2 cellular contexts compared by ENCODE assay signal in the genomic region with DNA sequence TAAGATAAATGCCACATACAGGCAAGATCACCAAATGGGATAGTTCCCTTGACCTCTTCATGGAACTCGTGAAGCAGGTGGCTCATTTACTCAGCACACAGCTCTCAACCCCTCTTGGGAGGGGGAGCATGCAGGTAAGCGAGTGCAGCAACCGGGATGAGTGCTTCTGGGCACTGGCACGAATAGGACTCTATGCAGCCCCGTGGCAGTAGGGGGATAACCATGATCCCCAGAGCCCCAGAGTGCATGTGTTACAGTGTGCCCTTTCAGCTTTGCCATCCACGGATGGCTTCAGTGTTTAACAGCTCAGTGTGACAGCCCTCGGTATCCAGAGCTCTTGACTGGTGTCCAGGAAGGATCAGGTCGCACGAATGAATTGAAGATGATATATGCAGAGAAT.
TF ChIP-seq lines count a peak whose summit lies in the region.

No MANE protein-coding gene starts in this region.

TF ChIP-seq in GM23338, 12 proteins besides CTCF, POLR2A, EP300 and RAD21:
- TF ChIP-seq EZH2 (IDR thresholded peaks at IDR 0.05; ENCODE audit: low read depth, unreplicated experiment) (no peak), ZNF331 (CRISPR knock-in tag; IDR thresholded peaks at IDR 0.05; ENCODE audit: low read depth) (no peak), ZNF114 (CRISPR knock-in tag; IDR thresholded peaks at IDR 0.05) (no peak), STAT1 (IDR thresholded peaks at IDR 0.05; ENCODE audit: unreplicated experiment) (no peak), POLR2AphosphoS5 (IDR thresholded peaks at IDR 0.05; ENCODE audit: low read depth) (no peak)
- TF ChIP-seq, protein P1, sequence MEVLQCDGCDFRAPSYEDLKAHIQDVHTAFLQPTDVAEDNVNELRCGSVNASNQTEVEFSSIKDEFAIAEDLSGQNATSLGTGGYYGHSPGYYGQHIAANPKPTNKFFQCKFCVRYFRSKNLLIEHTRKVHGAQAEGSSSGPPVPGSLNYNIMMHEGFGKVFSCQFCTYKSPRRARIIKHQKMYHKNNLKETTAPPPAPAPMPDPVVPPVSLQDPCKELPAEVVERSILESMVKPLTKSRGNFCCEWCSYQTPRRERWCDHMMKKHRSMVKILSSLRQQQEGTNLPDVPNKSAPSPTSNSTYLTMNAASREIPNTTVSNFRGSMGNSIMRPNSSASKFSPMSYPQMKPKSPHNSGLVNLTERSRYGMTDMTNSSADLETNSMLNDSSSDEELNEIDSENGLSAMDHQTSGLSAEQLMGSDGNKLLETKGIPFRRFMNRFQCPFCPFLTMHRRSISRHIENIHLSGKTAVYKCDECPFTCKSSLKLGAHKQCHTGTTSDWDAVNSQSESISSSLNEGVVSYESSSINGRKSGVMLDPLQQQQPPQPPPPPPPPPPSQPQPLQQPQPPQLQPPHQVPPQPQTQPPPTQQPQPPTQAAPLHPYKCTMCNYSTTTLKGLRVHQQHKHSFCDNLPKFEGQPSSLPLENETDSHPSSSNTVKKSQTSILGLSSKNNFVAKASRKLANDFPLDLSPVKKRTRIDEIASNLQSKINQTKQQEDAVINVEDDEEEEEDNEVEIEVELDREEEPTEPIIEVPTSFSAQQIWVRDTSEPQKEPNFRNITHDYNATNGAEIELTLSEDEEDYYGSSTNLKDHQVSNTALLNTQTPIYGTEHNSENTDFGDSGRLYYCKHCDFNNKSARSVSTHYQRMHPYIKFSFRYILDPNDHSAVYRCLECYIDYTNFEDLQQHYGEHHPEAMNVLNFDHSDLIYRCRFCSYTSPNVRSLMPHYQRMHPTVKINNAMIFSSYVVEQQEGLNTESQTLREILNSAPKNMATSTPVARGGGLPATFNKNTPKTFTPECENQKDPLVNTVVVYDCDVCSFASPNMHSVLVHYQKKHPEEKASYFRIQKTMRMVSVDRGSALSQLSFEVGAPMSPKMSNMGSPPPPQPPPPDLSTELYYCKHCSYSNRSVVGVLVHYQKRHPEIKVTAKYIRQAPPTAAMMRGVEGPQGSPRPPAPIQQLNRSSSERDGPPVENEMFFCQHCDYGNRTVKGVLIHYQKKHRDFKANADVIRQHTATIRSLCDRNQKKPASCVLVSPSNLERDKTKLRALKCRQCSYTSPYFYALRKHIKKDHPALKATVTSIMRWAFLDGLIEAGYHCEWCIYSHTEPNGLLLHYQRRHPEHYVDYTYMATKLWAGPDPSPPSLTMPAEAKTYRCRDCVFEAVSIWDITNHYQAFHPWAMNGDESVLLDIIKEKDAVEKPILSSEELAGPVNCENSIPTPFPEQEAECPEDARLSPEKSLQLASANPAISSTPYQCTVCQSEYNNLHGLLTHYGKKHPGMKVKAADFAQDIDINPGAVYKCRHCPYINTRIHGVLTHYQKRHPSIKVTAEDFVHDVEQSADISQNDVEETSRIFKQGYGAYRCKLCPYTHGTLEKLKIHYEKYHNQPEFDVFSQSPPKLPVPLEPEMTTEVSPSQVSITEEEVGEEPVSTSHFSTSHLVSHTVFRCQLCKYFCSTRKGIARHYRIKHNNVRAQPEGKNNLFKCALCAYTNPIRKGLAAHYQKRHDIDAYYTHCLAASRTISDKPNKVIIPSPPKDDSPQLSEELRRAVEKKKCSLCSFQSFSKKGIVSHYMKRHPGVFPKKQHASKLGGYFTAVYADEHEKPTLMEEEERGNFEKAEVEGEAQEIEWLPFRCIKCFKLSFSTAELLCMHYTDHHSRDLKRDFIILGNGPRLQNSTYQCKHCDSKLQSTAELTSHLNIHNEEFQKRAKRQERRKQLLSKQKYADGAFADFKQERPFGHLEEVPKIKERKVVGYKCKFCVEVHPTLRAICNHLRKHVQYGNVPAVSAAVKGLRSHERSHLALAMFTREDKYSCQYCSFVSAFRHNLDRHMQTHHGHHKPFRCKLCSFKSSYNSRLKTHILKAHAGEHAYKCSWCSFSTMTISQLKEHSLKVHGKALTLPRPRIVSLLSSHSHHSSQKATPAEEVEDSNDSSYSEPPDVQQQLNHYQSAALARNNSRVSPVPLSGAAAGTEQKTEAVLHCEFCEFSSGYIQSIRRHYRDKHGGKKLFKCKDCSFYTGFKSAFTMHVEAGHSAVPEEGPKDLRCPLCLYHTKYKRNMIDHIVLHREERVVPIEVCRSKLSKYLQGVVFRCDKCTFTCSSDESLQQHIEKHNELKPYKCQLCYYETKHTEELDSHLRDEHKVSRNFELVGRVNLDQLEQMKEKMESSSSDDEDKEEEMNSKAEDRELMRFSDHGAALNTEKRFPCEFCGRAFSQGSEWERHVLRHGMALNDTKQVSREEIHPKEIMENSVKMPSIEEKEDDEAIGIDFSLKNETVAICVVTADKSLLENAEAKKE (CRISPR knock-in tag; IDR thresholded peaks at IDR 0.05): no peak
- TF ChIP-seq, protein P2, sequence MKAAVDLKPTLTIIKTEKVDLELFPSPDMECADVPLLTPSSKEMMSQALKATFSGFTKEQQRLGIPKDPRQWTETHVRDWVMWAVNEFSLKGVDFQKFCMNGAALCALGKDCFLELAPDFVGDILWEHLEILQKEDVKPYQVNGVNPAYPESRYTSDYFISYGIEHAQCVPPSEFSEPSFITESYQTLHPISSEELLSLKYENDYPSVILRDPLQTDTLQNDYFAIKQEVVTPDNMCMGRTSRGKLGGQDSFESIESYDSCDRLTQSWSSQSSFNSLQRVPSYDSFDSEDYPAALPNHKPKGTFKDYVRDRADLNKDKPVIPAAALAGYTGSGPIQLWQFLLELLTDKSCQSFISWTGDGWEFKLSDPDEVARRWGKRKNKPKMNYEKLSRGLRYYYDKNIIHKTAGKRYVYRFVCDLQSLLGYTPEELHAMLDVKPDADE (IDR thresholded peaks at IDR 0.05): no peak
- TF ChIP-seq, protein P3, sequence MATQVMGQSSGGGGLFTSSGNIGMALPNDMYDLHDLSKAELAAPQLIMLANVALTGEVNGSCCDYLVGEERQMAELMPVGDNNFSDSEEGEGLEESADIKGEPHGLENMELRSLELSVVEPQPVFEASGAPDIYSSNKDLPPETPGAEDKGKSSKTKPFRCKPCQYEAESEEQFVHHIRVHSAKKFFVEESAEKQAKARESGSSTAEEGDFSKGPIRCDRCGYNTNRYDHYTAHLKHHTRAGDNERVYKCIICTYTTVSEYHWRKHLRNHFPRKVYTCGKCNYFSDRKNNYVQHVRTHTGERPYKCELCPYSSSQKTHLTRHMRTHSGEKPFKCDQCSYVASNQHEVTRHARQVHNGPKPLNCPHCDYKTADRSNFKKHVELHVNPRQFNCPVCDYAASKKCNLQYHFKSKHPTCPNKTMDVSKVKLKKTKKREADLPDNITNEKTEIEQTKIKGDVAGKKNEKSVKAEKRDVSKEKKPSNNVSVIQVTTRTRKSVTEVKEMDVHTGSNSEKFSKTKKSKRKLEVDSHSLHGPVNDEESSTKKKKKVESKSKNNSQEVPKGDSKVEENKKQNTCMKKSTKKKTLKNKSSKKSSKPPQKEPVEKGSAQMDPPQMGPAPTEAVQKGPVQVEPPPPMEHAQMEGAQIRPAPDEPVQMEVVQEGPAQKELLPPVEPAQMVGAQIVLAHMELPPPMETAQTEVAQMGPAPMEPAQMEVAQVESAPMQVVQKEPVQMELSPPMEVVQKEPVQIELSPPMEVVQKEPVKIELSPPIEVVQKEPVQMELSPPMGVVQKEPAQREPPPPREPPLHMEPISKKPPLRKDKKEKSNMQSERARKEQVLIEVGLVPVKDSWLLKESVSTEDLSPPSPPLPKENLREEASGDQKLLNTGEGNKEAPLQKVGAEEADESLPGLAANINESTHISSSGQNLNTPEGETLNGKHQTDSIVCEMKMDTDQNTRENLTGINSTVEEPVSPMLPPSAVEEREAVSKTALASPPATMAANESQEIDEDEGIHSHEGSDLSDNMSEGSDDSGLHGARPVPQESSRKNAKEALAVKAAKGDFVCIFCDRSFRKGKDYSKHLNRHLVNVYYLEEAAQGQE (IDR thresholded peaks at IDR 0.05; ENCODE audit: unreplicated experiment): no peak
TF ChIP-seq in GM23338: peak in this region for 0.

TF ChIP-seq in H1, 55 proteins besides CTCF, POLR2A, EP300 and RAD21:
- TF ChIP-seq SP4 (IDR thresholded peaks at IDR 0.05; ENCODE audit: low read length): no peak
- no peak for TF ChIP-seq GABPA (IDR thresholded peaks at IDR 0.05; ENCODE audit: borderline replicate concordance, insufficient read depth, low read length)
- no peak for TF ChIP-seq SUZ12 (IDR thresholded peaks at IDR 0.05; ENCODE audit: low read length)
- no peak for TF ChIP-seq RNF2 (IDR thresholded peaks at IDR 0.05; ENCODE audit: borderline replicate concordance, low read depth, low read length, missing control alignments, poor library complexity, severe bottlenecking)
- TF ChIP-seq SIRT6 (IDR thresholded peaks at IDR 0.05; ENCODE audit: low read length): no peak
- no peak for TF ChIP-seq CEBPB (IDR thresholded peaks at IDR 0.05; ENCODE audit: low read depth, low read length)
- no peak for TF ChIP-seq NRF1 (IDR thresholded peaks at IDR 0.05; ENCODE audit: low read depth, low read length)
- TF ChIP-seq, protein P4, sequence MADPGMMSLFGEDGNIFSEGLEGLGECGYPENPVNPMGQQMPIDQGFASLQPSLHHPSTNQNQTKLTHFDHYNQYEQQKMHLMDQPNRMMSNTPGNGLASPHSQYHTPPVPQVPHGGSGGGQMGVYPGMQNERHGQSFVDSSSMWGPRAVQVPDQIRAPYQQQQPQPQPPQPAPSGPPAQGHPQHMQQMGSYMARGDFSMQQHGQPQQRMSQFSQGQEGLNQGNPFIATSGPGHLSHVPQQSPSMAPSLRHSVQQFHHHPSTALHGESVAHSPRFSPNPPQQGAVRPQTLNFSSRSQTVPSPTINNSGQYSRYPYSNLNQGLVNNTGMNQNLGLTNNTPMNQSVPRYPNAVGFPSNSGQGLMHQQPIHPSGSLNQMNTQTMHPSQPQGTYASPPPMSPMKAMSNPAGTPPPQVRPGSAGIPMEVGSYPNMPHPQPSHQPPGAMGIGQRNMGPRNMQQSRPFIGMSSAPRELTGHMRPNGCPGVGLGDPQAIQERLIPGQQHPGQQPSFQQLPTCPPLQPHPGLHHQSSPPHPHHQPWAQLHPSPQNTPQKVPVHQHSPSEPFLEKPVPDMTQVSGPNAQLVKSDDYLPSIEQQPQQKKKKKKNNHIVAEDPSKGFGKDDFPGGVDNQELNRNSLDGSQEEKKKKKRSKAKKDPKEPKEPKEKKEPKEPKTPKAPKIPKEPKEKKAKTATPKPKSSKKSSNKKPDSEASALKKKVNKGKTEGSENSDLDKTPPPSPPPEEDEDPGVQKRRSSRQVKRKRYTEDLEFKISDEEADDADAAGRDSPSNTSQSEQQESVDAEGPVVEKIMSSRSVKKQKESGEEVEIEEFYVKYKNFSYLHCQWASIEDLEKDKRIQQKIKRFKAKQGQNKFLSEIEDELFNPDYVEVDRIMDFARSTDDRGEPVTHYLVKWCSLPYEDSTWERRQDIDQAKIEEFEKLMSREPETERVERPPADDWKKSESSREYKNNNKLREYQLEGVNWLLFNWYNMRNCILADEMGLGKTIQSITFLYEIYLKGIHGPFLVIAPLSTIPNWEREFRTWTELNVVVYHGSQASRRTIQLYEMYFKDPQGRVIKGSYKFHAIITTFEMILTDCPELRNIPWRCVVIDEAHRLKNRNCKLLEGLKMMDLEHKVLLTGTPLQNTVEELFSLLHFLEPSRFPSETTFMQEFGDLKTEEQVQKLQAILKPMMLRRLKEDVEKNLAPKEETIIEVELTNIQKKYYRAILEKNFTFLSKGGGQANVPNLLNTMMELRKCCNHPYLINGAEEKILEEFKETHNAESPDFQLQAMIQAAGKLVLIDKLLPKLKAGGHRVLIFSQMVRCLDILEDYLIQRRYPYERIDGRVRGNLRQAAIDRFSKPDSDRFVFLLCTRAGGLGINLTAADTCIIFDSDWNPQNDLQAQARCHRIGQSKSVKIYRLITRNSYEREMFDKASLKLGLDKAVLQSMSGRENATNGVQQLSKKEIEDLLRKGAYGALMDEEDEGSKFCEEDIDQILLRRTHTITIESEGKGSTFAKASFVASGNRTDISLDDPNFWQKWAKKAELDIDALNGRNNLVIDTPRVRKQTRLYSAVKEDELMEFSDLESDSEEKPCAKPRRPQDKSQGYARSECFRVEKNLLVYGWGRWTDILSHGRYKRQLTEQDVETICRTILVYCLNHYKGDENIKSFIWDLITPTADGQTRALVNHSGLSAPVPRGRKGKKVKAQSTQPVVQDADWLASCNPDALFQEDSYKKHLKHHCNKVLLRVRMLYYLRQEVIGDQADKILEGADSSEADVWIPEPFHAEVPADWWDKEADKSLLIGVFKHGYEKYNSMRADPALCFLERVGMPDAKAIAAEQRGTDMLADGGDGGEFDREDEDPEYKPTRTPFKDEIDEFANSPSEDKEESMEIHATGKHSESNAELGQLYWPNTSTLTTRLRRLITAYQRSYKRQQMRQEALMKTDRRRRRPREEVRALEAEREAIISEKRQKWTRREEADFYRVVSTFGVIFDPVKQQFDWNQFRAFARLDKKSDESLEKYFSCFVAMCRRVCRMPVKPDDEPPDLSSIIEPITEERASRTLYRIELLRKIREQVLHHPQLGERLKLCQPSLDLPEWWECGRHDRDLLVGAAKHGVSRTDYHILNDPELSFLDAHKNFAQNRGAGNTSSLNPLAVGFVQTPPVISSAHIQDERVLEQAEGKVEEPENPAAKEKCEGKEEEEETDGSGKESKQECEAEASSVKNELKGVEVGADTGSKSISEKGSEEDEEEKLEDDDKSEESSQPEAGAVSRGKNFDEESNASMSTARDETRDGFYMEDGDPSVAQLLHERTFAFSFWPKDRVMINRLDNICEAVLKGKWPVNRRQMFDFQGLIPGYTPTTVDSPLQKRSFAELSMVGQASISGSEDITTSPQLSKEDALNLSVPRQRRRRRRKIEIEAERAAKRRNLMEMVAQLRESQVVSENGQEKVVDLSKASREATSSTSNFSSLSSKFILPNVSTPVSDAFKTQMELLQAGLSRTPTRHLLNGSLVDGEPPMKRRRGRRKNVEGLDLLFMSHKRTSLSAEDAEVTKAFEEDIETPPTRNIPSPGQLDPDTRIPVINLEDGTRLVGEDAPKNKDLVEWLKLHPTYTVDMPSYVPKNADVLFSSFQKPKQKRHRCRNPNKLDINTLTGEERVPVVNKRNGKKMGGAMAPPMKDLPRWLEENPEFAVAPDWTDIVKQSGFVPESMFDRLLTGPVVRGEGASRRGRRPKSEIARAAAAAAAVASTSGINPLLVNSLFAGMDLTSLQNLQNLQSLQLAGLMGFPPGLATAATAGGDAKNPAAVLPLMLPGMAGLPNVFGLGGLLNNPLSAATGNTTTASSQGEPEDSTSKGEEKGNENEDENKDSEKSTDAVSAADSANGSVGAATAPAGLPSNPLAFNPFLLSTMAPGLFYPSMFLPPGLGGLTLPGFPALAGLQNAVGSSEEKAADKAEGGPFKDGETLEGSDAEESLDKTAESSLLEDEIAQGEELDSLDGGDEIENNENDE (IDR thresholded peaks at IDR 0.05; ENCODE audit: insufficient replicate concordance, low read length): no peak
- TF ChIP-seq JUND (IDR thresholded peaks at IDR 0.05; ENCODE audit: low read length): no peak
- TF ChIP-seq, protein P5, sequence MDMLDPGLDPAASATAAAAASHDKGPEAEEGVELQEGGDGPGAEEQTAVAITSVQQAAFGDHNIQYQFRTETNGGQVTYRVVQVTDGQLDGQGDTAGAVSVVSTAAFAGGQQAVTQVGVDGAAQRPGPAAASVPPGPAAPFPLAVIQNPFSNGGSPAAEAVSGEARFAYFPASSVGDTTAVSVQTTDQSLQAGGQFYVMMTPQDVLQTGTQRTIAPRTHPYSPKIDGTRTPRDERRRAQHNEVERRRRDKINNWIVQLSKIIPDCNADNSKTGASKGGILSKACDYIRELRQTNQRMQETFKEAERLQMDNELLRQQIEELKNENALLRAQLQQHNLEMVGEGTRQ (IDR thresholded peaks at IDR 0.05; ENCODE audit: low read length): no peak
- TF ChIP-seq CBX5 (IDR thresholded peaks at IDR 0.05; ENCODE audit: low read depth, low read length): no peak
- TF ChIP-seq KDM1A (IDR thresholded peaks at IDR 0.05; ENCODE audit: borderline replicate concordance, low read length): no peak
- TF ChIP-seq PHF8 (conservative IDR thresholded peaks at IDR 0.05; ENCODE audit: low read depth, low read length): no peak
- no peak for TF ChIP-seq ASH2L (IDR thresholded peaks at IDR 0.05; ENCODE audit: low read length)
- no peak for TF ChIP-seq POU5F1 (IDR thresholded peaks at IDR 0.05; ENCODE audit: low read depth, low read length)
